In the genomic region with DNA sequence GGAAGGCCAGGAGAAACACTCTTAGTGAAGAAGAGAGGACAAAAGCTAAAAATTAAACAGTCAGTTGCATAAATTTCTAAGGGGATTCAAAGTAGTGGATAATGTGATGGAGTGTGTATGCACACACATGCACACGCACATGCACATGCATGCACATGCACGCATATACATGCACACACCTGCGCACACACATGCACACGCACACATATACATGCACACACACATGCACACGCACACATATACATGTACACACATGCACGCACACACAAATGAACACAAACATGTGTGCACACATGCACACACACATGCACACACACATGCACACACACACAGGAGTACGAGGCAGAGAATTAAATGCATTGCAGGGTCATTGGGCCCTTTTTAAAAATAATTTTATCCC, we compare ENCODE assay signal across 2 cellular contexts.
TF ChIP-seq lines count a peak whose summit lies in the region.

No MANE protein-coding gene starts in this region.

TF ChIP-seq in HEK293, 187 proteins besides CTCF, POLR2A, EP300 and RAD21 (continued from another document):
- peak; percentile 81 for TF ChIP-seq ZSCAN4 (tag by site-specific recombination; IDR thresholded peaks at IDR 0.05)

TF ChIP-seq in H1, 55 proteins besides CTCF, POLR2A, EP300 and RAD21 (continued from another document):
- TF ChIP-seq KDM4A (IDR thresholded peaks at IDR 0.05; ENCODE audit: low read depth, low read length, severe bottlenecking) (no peak), SAP30 (IDR thresholded peaks at IDR 0.05; ENCODE audit: insufficient read depth, insufficient replicate concordance, low read length) (no peak), EGR1 (IDR thresholded peaks at IDR 0.05; ENCODE audit: borderline replicate concordance, low read depth, low read length) (no peak), USF2 (IDR thresholded peaks at IDR 0.05; ENCODE audit: low read length) (no peak), KDM1A (IDR thresholded peaks at IDR 0.05; ENCODE audit: borderline replicate concordance, low read length) (no peak), NRF1 (IDR thresholded peaks at IDR 0.05; ENCODE audit: low read depth, low read length) (no peak), MAFK (IDR thresholded peaks at IDR 0.05; ENCODE audit: low read depth, low read length) (no peak)
- TF ChIP-seq, protein P1, sequence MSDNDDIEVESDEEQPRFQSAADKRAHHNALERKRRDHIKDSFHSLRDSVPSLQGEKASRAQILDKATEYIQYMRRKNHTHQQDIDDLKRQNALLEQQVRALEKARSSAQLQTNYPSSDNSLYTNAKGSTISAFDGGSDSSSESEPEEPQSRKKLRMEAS (IDR thresholded peaks at IDR 0.05) = no peak
